Comparison of ENCODE assay signal across 1 cellular context in genomic region chr15:85330941-85331588, GRCh38.
TF ChIP-seq lines count a peak whose summit lies in the region.

No MANE protein-coding gene starts in this region.

TF ChIP-seq in HepG2, 621 proteins besides CTCF, POLR2A, EP300 and RAD21 (continued from another document and continues in another):
- no peak for TF ChIP-seq ZNF770 (CRISPR knock-in tag; IDR thresholded peaks at IDR 0.05)
- TF ChIP-seq RARG (CRISPR knock-in tag; IDR thresholded peaks at IDR 0.05; ENCODE audit: low read depth), result no peak
- TF ChIP-seq ZMAT3 (CRISPR knock-in tag; conservative IDR thresholded peaks at IDR 0.05), result no peak
- TF ChIP-seq HNF1B (CRISPR knock-in tag; IDR thresholded peaks at IDR 0.05), result peak; percentile 73; the same call in 1 of the 2 replicates
- TF ChIP-seq ZBTB46 (CRISPR knock-in tag; IDR thresholded peaks at IDR 0.05; ENCODE audit: borderline replicate concordance), result 0 out of 2 replicates have a peak, but pooled peaks have one; percentile 48
- no peak; the same call in 1 of the 2 replicates for TF ChIP-seq ZBTB33 (CRISPR knock-in tag; IDR thresholded peaks at IDR 0.05)
- no peak for TF ChIP-seq BCL6 (CRISPR knock-in tag; IDR thresholded peaks at IDR 0.05)
- TF ChIP-seq DPF2 (CRISPR knock-in tag; IDR thresholded peaks at IDR 0.05; ENCODE audit: borderline replicate concordance, low read depth), result peak; percentile 68
- no peak for TF ChIP-seq LBX2 (CRISPR knock-in tag; IDR thresholded peaks at IDR 0.05; ENCODE audit: borderline replicate concordance)
- TF ChIP-seq ZNF280D (CRISPR knock-in tag; IDR thresholded peaks at IDR 0.05), result peak; percentile 52; the same call in 1 of the 2 replicates
- no peak for TF ChIP-seq JUNB (CRISPR knock-in tag; IDR thresholded peaks at IDR 0.05; ENCODE audit: borderline replicate concordance)
- TF ChIP-seq AHR (CRISPR knock-in tag; IDR thresholded peaks at IDR 0.05), result 0 out of 2 replicates have a peak, but pooled peaks have one; percentile 39
- no peak for TF ChIP-seq PRPF4 (IDR thresholded peaks at IDR 0.05; ENCODE audit: low read depth, low read length, poor library complexity, severe bottlenecking)
- TF ChIP-seq ZNF572 (CRISPR knock-in tag; IDR thresholded peaks at IDR 0.05), result no peak
- no peak for TF ChIP-seq FOSL1 (CRISPR knock-in tag; IDR thresholded peaks at IDR 0.05; ENCODE audit: borderline replicate concordance)
- TF ChIP-seq HDAC6 (IDR thresholded peaks at IDR 0.05; ENCODE audit: low read depth, low read length), result no peak
- no peak for TF ChIP-seq CSRNP1 (CRISPR knock-in tag; IDR thresholded peaks at IDR 0.05)
- TF ChIP-seq GPBP1L1 (CRISPR knock-in tag; IDR thresholded peaks at IDR 0.05), result no peak
- no peak for TF ChIP-seq POLR2AphosphoS2 (IDR thresholded peaks at IDR 0.05; ENCODE audit: low read depth, low read length)
- peak; percentile 54; the same call in 1 of the 2 replicates for TF ChIP-seq KDM3A (CRISPR knock-in tag; IDR thresholded peaks at IDR 0.05; ENCODE audit: low read depth)
- TF ChIP-seq REXO4 (CRISPR knock-in tag; IDR thresholded peaks at IDR 0.05; ENCODE audit: borderline replicate concordance), result no peak
- no peak for TF ChIP-seq ZFP1 (CRISPR knock-in tag; IDR thresholded peaks at IDR 0.05)
- peak; percentile 60; the same call in 1 of the 2 replicates for TF ChIP-seq ATF3 (CRISPR knock-in tag; IDR thresholded peaks at IDR 0.05)
- no peak for TF ChIP-seq NKX3-1 (CRISPR knock-in tag; IDR thresholded peaks at IDR 0.05)
- peak; percentile 46; the same call in 1 of the 2 replicates for TF ChIP-seq KMT2B (CRISPR knock-in tag; IDR thresholded peaks at IDR 0.05)
- 0 out of 2 replicates have a peak, but pooled peaks have one; percentile 39 for TF ChIP-seq PHF8 (CRISPR knock-in tag; IDR thresholded peaks at IDR 0.05)
- 0 out of 2 replicates have a peak, but pooled peaks have one; percentile 20 for TF ChIP-seq HOXA5 (CRISPR knock-in tag; IDR thresholded peaks at IDR 0.05)
- TF ChIP-seq ZNF891 (CRISPR knock-in tag; IDR thresholded peaks at IDR 0.05), result no peak
- TF ChIP-seq ZBED4 (CRISPR knock-in tag; IDR thresholded peaks at IDR 0.05; ENCODE audit: borderline replicate concordance), result peak; percentile 87
- no peak for TF ChIP-seq ZNF883 (CRISPR knock-in tag; IDR thresholded peaks at IDR 0.05; ENCODE audit: not compliant biosample characterization)
- TF ChIP-seq CHD2 (IDR thresholded peaks at IDR 0.05; ENCODE audit: low read depth, low read length), result no peak
- no peak for TF ChIP-seq KLF13 (CRISPR knock-in tag; IDR thresholded peaks at IDR 0.05)
- TF ChIP-seq ZNF607 (CRISPR knock-in tag; IDR thresholded peaks at IDR 0.05; ENCODE audit: borderline replicate concordance), result no peak
